10 cellular contexts compared by ENCODE assay signal in genomic region chr3:108131105-108131794, GRCh38. TPM values are rescaled to one million over a fixed set of nuclear protein-coding genes. Genes with fewer than 3 reads are reported as not detected.
DNase-seq lines count a peak whose midpoint lies in the region; ATAC-seq and TF ChIP-seq lines count a peak whose summit lies in the region.
"Had no signal": no experiment of that assay in that cellular context is flagged by ENCODE, and none has a peak within 500 bp of the region (broad histone marks: within the 10 kb centered on the region; RNA-seq: fewer than 3 reads in every experiment).

No MANE protein-coding gene starts in this region.

- H3K9me3 Mint-ChIP-seq in activated naive CD8-positive, alpha-beta T cell treated with anti-CD3 and anti-CD28 coated beads for 36 hours = peaks cover 17% of the 10 kb centered on the region
- H3K9me3 Mint-ChIP-seq in CD4-positive, alpha-beta memory T cell = peaks cover 0 to 8% (median 0%) of the 10 kb centered on the region in 8 donors

- no peaks in the 10 kb centered on the region for H3K9me3 ChIP-seq in lower lobe of right lung
- no peaks in the 10 kb centered on the region for H3K9me3 ChIP-seq in CD4-positive, alpha-beta memory T cell (ENCODE audit: control insufficient read depth in 1 of 2, low read length in 2 of 2)

- H3K4me1 ChIP-seq in lower lobe of right lung = peaks cover 48% of the 10 kb centered on the region
- H3K4me1 ChIP-seq in CD4-positive, alpha-beta memory T cell (ENCODE audit: insufficient read depth, low read length) = peaks cover 93% of the 10 kb centered on the region

- intact Hi-C loops in lower lobe of right lung (cut with DNase I) = no loop called here
- intact Hi-C loops in CD4-positive, alpha-beta memory T cell (cut with micrococcal nuclease) = no loop called here

- peak overlapping the region; percentile 90 for H3K27ac Mint-ChIP-seq in activated naive CD8-positive, alpha-beta T cell treated with anti-CD3 and anti-CD28 coated beads for 36 hours
- H3K27ac Mint-ChIP-seq in CD4-positive, alpha-beta memory T cell = peak overlapping the region in 3 of 7 donors; percentile 3 to 54 (median 43)

- H3K27ac ChIP-seq in HL-60 (replicated peaks) (peak overlapping the region; percentile 64), lower lobe of right lung (peak overlapping the region; percentile 68)
- H3K27ac ChIP-seq in CD4-positive, alpha-beta memory T cell (ENCODE audit: low read depth, low read length) = no peak overlapping the region

- H3K27me3 ChIP-seq in HL-60 (ENCODE audit: insufficient read depth, poor library complexity, severe bottlenecking) = no peaks in the 10 kb centered on the region
- H3K27me3 ChIP-seq in lower lobe of right lung (ENCODE audit: low read depth) = no peaks in the 10 kb centered on the region
- H3K27me3 ChIP-seq in CD4-positive, alpha-beta memory T cell (ENCODE audit: insufficient read depth, low read length) = no peaks in the 10 kb centered on the region

- H3K4me1 Mint-ChIP-seq in activated naive CD8-positive, alpha-beta T cell treated with anti-CD3 and anti-CD28 coated beads for 36 hours = peaks cover 87% of the 10 kb centered on the region
- peaks cover 68 to 95% (median 78%) of the 10 kb centered on the region in 4 donors for H3K4me1 Mint-ChIP-seq in CD4-positive, alpha-beta memory T cell

- CTCF ChIA-PET in CD4-positive, alpha-beta memory T cell (lab: Charles Lee; ENCODE audit: partially characterized antibody) = interaction anchor here (1.1 kb wide), 1 partner anchor 203 kb away, joined by 3 read pairs; no protein-coding TSS in a partner anchor

- TF ChIP-seq CTCF in HL-60 (IDR thresholded peaks at IDR 0.05; ENCODE audit: insufficient read depth, low read length) (no peak), lower lobe of right lung (IDR thresholded peaks at IDR 0.05) (no peak)

- no peaks in the 10 kb centered on the region for H3K36me3 ChIP-seq in lower lobe of right lung
- no peaks in the 10 kb centered on the region for H3K36me3 ChIP-seq in CD4-positive, alpha-beta memory T cell (ENCODE audit: insufficient read depth, low read length)

- POLR2A ChIA-PET in CD4-positive, alpha-beta memory T cell (lab: Charles Lee; ENCODE audit: partially characterized antibody) = interaction anchor here (0.9 to 15.2 kb wide), 4 partner anchors 16 to 94 kb away, joined by 3 to 531 read pairs (median 22); partner anchors contain the start of genes CD47 and IFT57

- ATAC-seq in lower lobe of right lung (no peak), GM18858 (IDR thresholded peaks at IDR 0.05; ENCODE audit: unreplicated experiment) (no peak)

- peaks cover 92% of the 10 kb centered on the region for H3K36me3 Mint-ChIP-seq in activated naive CD8-positive, alpha-beta T cell treated with anti-CD3 and anti-CD28 coated beads for 36 hours
- peaks cover 48 to 55% of the 10 kb centered on the region in 2 donors for H3K36me3 Mint-ChIP-seq in CD4-positive, alpha-beta memory T cell

- DNase-seq in AG20443 (ENCODE audit: low spot score) = peak; percentile 71
- DNase-seq in HL-60 (ENCODE audit: low read depth in 1 of 2, low spot score in 1 of 2) = no peak
- no peak for DNase-seq in activated naive CD8-positive, alpha-beta T cell treated with anti-CD3 and anti-CD28 coated beads for 36 hours
- DNase-seq in lower lobe of right lung = no peak
- no peak for DNase-seq in epidermal melanocyte (ENCODE audit: insufficient read length, low spot score)
- DNase-seq in CD4-positive, alpha-beta memory T cell = no peak
- no peak for DNase-seq in NCI-H2107 treated with DMSO at 0.1 percent for 48 hours (lab: John Stamatoyannopoulos, UW; ENCODE audit: unreplicated experiment)
- DNase-seq: activated CD4-positive, CD25-positive, alpha-beta regulatory T cell treated with anti-CD3 and anti-CD28 coated beads, Interleukin-2, amount 50 U/mL, for 72 hours; NCI-H187 had no signal

- peak overlapping the region; percentile 53 for H3K4me3 Mint-ChIP-seq in activated naive CD8-positive, alpha-beta T cell treated with anti-CD3 and anti-CD28 coated beads for 36 hours
- H3K4me3 Mint-ChIP-seq in CD4-positive, alpha-beta memory T cell = peak overlapping the region in 4 of 8 donors; percentile 22 to 84 (median 58)

- no peaks in the 10 kb centered on the region for H3K27me3 Mint-ChIP-seq in activated naive CD8-positive, alpha-beta T cell treated with anti-CD3 and anti-CD28 coated beads for 36 hours
- H3K27me3 Mint-ChIP-seq in CD4-positive, alpha-beta memory T cell = no peaks in the 10 kb centered on the region

- no peak overlapping the region for H3K4me3 ChIP-seq in HL-60 (replicated peaks; ENCODE audit: insufficient read depth, low read length)
- H3K4me3 ChIP-seq in lower lobe of right lung = no peak overlapping the region
- no peak overlapping the region for H3K4me3 ChIP-seq in CD4-positive, alpha-beta memory T cell (ENCODE audit: low read length in 2 of 2)

RNA-seq across cellular contexts. Expression of gene CD47, which starts 40.4 kb away (rescaled TPM):
- 10 to 100 TPM; 84.7 to 85.2 TPM for total RNA-seq in activated naive CD8-positive, alpha-beta T cell treated with anti-CD3 and anti-CD28 coated beads for 36 hours
- total RNA-seq in lower lobe of right lung = 222 TPM
- total RNA-seq in CD4-positive, alpha-beta memory T cell = 100 to 1,000 TPM; 224 to 226 TPM
- 100 to 1,000 TPM; 281 to 288 TPM for polyA plus RNA-seq in CD4-positive, alpha-beta memory T cell
